Comparison of ENCODE assay signal across 12 cellular contexts in the genomic region with DNA sequence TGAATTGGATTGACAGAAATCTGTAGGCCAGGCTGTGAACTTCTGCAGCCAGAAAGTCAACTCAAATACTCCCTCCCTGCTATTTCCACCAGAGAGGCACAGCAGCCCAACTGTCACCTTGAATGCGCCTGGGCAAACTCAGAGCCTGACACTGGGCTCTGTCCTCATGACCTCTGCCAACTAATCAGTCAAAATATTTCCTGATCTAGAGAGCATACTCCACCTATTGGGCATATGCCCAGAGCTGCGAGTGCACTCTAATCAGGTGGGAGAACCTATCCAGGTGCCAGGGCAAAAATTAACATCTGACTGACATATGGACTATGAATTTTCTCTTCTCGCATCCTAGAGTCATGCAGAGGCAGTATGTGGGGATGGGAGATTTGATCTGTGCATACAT.
DNase-seq lines count a peak whose midpoint lies in the region; ATAC-seq and TF ChIP-seq lines count a peak whose summit lies in the region.
"Had no signal": no experiment of that assay in that cellular context is flagged by ENCODE, and none has a peak within 500 bp of the region (broad histone marks: within the 10 kb centered on the region; RNA-seq: fewer than 3 reads in every experiment).

No MANE protein-coding gene starts in this region.

- POLR2A ChIA-PET in CD4-positive, alpha-beta memory T cell (lab: Charles Lee; ENCODE audit: partially characterized antibody) = interaction anchor here (1.4 kb wide), 1 partner anchor 11 kb away, joined by 3 read pairs; no protein-coding TSS in a partner anchor

- no peaks in the 10 kb centered on the region for H3K79me2 ChIP-seq in GM23248 (ENCODE audit: insufficient read depth)

- H3K9me3 ChIP-seq in CD4-positive, alpha-beta memory T cell (ENCODE audit: control insufficient read depth in 1 of 2, low read length in 2 of 2) = no peaks in the 10 kb centered on the region
- no peaks in the 10 kb centered on the region for H3K9me3 ChIP-seq in GM23248 (ENCODE audit: low read depth)
- H3K9me3 ChIP-seq: BLaER1 had no signal

- intact Hi-C loops in CD4-positive, alpha-beta memory T cell (cut with micrococcal nuclease) = no loop called here
- intact Hi-C loops in left ventricle myocardium superior (cut with micrococcal nuclease) = no loop called here
- intact Hi-C loops in activated T-helper 2 cell treated with anti-CD3 and anti-CD28 coated beads, Interferon-gamma antibody, Interleukin-2, Interleukin-4, amounts not matched to agents 10 μg/mL and 5 μg/mL and 100 μg/mL, durations not matched to agents 14 hours and 24 hours and 36 hours (cut with micrococcal nuclease) = no loop called here

- TF ChIP-seq CTCF in VCaP (conservative IDR thresholded peaks at IDR 0.05) = peak; percentile 59; the same call in 1 of the 2 replicates

- peak; percentile 98 for ATAC-seq in left ventricle myocardium superior

- H3K4me1 Mint-ChIP-seq in CD4-positive, alpha-beta memory T cell = peaks cover 34 to 66% (median 44%) of the 10 kb centered on the region in 4 donors
- peaks cover 43% of the 10 kb centered on the region for H3K4me1 Mint-ChIP-seq in activated T-helper 2 cell treated with anti-CD3 and anti-CD28 coated beads, Interferon-gamma antibody, Interleukin-2, Interleukin-4, amounts not matched to agents 10 μg/mL and 5 μg/mL and 100 μg/mL, durations not matched to agents 14 hours and 24 hours and 36 hours (ENCODE audit: low read depth)

- H3K36me3 Mint-ChIP-seq in CD4-positive, alpha-beta memory T cell = peaks cover 5 to 6% of the 10 kb centered on the region in 2 donors
- peaks cover 6% of the 10 kb centered on the region for H3K36me3 Mint-ChIP-seq in activated T-helper 2 cell treated with anti-CD3 and anti-CD28 coated beads, Interferon-gamma antibody, Interleukin-2, Interleukin-4, amounts not matched to agents 10 μg/mL and 5 μg/mL and 100 μg/mL, durations not matched to agents 14 hours and 24 hours and 36 hours (ENCODE audit: low read depth)

- H3K9me2 ChIP-seq in GM23248 (ENCODE audit: insufficient read depth) = no peaks in the 10 kb centered on the region

- H3K9me3 Mint-ChIP-seq in CD4-positive, alpha-beta memory T cell = peaks cover 0 to 2% (median 0%) of the 10 kb centered on the region in 8 donors
- H3K9me3 Mint-ChIP-seq in activated T-helper 2 cell treated with anti-CD3 and anti-CD28 coated beads, Interferon-gamma antibody, Interleukin-2, Interleukin-4, amounts not matched to agents 10 μg/mL and 5 μg/mL and 100 μg/mL, durations not matched to agents 14 hours and 24 hours and 36 hours = no peaks in the 10 kb centered on the region

- 84 to 96% methylated on average over 3 of the region's 3 CpGs for WGBS in GM23248 (ENCODE audit: low coverage in 1 of 2, low lambda C conversion rate in 2 of 2, missing lambda C conversion rate in 2 of 2), 2 experiments

- no peak overlapping the region for H3K4me2 ChIP-seq in GM23248 (ENCODE audit: unreplicated experiment)
- H3K4me2 ChIP-seq: BLaER1 had no signal

- H3K27ac Mint-ChIP-seq in CD4-positive, alpha-beta memory T cell = peak overlapping the region; percentile 68 to 93 (median 85)
- H3K27ac Mint-ChIP-seq in activated T-helper 2 cell treated with anti-CD3 and anti-CD28 coated beads, Interferon-gamma antibody, Interleukin-2, Interleukin-4, amounts not matched to agents 10 μg/mL and 5 μg/mL and 100 μg/mL, durations not matched to agents 14 hours and 24 hours and 36 hours = no peak overlapping the region

- CTCF ChIA-PET in CD4-positive, alpha-beta memory T cell (lab: Charles Lee; ENCODE audit: partially characterized antibody) = no interaction called here

- H3K27ac ChIP-seq in CD4-positive, alpha-beta memory T cell (ENCODE audit: low read depth, low read length) = peak overlapping the region; percentile 33
- H3K27ac ChIP-seq in VCaP = no peak overlapping the region
- no peak overlapping the region for H3K27ac ChIP-seq in GM23248
- H3K27ac ChIP-seq: BLaER1 had no signal

- in situ Hi-C loops in GM23248 (cut with MboI) = no loop called here

- no peaks in the 10 kb centered on the region for H3K27me3 ChIP-seq in CD4-positive, alpha-beta memory T cell (ENCODE audit: insufficient read depth, low read length)
- no peaks in the 10 kb centered on the region for H3K27me3 ChIP-seq in GM23248 (replicated peaks; ENCODE audit: insufficient read depth)
- H3K27me3 ChIP-seq: BLaER1 had no signal

- H3K36me3 ChIP-seq in CD4-positive, alpha-beta memory T cell (ENCODE audit: insufficient read depth, low read length) = no peaks in the 10 kb centered on the region
- no peaks in the 10 kb centered on the region for H3K36me3 ChIP-seq in GM23248 (ENCODE audit: low read depth)
- H3K36me3 ChIP-seq: BLaER1 had no signal

- peaks cover 54% of the 10 kb centered on the region for H3K4me1 ChIP-seq in CD4-positive, alpha-beta memory T cell (ENCODE audit: insufficient read depth, low read length)
- H3K4me1 ChIP-seq in GM23248 (ENCODE audit: insufficient read depth) = peaks cover 7% of the 10 kb centered on the region; the same call in 1 of the 2 replicates
- H3K4me1 ChIP-seq: BLaER1 had no signal

- no peak overlapping the region for H3K9ac ChIP-seq in GM23248
- H3K9ac ChIP-seq: BLaER1 had no signal

- H3K27me3 Mint-ChIP-seq in CD4-positive, alpha-beta memory T cell = no peaks in the 10 kb centered on the region
- H3K27me3 Mint-ChIP-seq in activated T-helper 2 cell treated with anti-CD3 and anti-CD28 coated beads, Interferon-gamma antibody, Interleukin-2, Interleukin-4, amounts not matched to agents 10 μg/mL and 5 μg/mL and 100 μg/mL, durations not matched to agents 14 hours and 24 hours and 36 hours (ENCODE audit: low read depth) = no peaks in the 10 kb centered on the region

- no peaks in the 10 kb centered on the region for H3F3A ChIP-seq in GM23248 (ENCODE audit: insufficient read depth)

- H2AFZ ChIP-seq in GM23248 = no peak overlapping the region

- no peak for DNase-seq in CD4-positive, alpha-beta memory T cell
- DNase-seq in HT-29 (ENCODE audit: low spot score) (peak; percentile 29), left ventricle myocardium superior (peak; percentile 61), GM23248 (no peak), SKM-1 (lab: John Stamatoyannopoulos, UW; ENCODE audit: unreplicated experiment) (no peak)
- DNase-seq in activated T-helper 2 cell treated with anti-CD3 and anti-CD28 coated beads, Interferon-gamma antibody, Interleukin-2, Interleukin-4, amounts not matched to agents 10 μg/mL and 5 μg/mL and 100 μg/mL, durations not matched to agents 14 hours and 24 hours and 36 hours (ENCODE audit: low spot score) = no peak
- no peak for DNase-seq in activated CD4-positive, alpha-beta T cell treated with anti-CD3 and anti-CD28 coated beads for 4 hours
- DNase-seq: activated CD8-positive, alpha-beta memory T cell treated with anti-CD3 and anti-CD28 coated beads, Interleukin-2, amount 50 U/mL, for 48 hours; hypothalamus; NCI-H1436 treated with DMSO at 0.1 percent for 48 hours had no signal

- H3K4me3 ChIP-seq in CD4-positive, alpha-beta memory T cell (ENCODE audit: low read length in 2 of 2) = peak overlapping the region in 1 of 2 donors; percentile 4
- H3K4me3 ChIP-seq in GM23248 = no peak overlapping the region
- H3K4me3 ChIP-seq: BLaER1 had no signal

- H4K20me1 ChIP-seq in GM23248 (ENCODE audit: insufficient read depth) = no peaks in the 10 kb centered on the region
- H4K20me1 ChIP-seq: BLaER1 had no signal

- H3K4me3 Mint-ChIP-seq in CD4-positive, alpha-beta memory T cell = peak overlapping the region in 7 of 8 donors; percentile 39 to 86 (median 69)
- H3K4me3 Mint-ChIP-seq in activated T-helper 2 cell treated with anti-CD3 and anti-CD28 coated beads, Interferon-gamma antibody, Interleukin-2, Interleukin-4, amounts not matched to agents 10 μg/mL and 5 μg/mL and 100 μg/mL, durations not matched to agents 14 hours and 24 hours and 36 hours (ENCODE audit: low read depth) = no peak overlapping the region

Comparison
In these comparisons a context has a peak if more than half of its experiments do, and no peak if none do; other contexts are left out.
1. DNase-seq: peak in HT-29 (single experiment) and left ventricle myocardium superior (single experiment); none in CD4-positive, alpha-beta memory T cell (0 of 5), GM23248 (single experiment), activated T-helper 2 cell treated with anti-CD3 and anti-CD28 coated beads, Interferon-gamma antibody, Interleukin-2, Interleukin-4, amounts not matched to agents 10 μg/mL and 5 μg/mL and 100 μg/mL, durations not matched to agents 14 hours and 24 hours and 36 hours (single experiment), SKM-1 (single experiment) and activated CD4-positive, alpha-beta T cell treated with anti-CD3 and anti-CD28 coated beads for 4 hours (0 of 2).